8 cellular contexts compared by ENCODE assay signal in the genomic region with DNA sequence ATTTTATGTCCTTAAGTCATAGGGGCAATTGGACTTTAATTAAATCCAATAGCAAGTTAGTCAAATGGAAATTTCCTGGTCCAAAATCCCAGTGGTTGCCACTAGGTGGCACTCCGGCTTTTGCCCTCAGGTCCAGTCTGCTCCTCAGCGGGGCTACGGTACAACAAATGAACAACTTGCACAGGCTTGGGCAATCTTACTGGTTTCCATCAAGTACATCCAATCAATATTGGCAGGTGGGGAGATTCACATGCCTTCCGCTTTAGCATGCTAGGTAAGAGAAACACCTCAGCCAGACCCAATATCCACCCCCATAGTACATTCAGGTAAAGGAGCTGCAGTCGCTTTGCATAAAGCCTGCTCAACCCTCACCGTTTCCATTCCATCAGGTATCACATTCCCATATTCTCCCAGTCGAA. TPM values are rescaled to one million over a fixed set of nuclear protein-coding genes. Genes with fewer than 3 reads are reported as not detected.
A peak's percentile ranks its signal among the peaks of the same experiment; 100 is the strongest.
DNase-seq lines count a peak whose midpoint lies in the region; ATAC-seq, FAIRE-seq and TF ChIP-seq lines count a peak whose summit lies in the region.

No MANE protein-coding gene starts in this region.

- H3K9ac ChIP-seq in fibroblast of lung (ENCODE audit: insufficient read depth, low read length), result no peak overlapping the region
- H3K9ac ChIP-seq in neural progenitor cell, result no peak overlapping the region

- no TSS peak for BruUV-seq in Panc1 (replicated peaks; lab: Mats Ljungman, UMichigan)

- peaks cover 6% of the 10 kb centered on the region for H3K36me3 Mint-ChIP-seq in activated T-cell treated with anti-CD3 and anti-CD28 coated beads, Interleukin-2, amount 50 U/mL, for 4 hours (ENCODE audit: insufficient read depth)
- H3K36me3 Mint-ChIP-seq in neural progenitor cell, result peaks cover 3% of the 10 kb centered on the region

- intact Hi-C loops in Panc1 (cut with micrococcal nuclease; ENCODE audit: unreplicated experiment), result loop anchor here (10.0 kb wide), 1 partner anchor 137 kb away; no protein-coding TSS in a partner anchor

- H2AFZ ChIP-seq in fibroblast of lung (ENCODE audit: low read length) (no peak overlapping the region), neural progenitor cell (replicated peaks) (no peak overlapping the region)

- H3K9me3 Mint-ChIP-seq in activated T-cell treated with anti-CD3 and anti-CD28 coated beads, Interleukin-2, amount 50 U/mL, for 4 hours, result no peaks in the 10 kb centered on the region
- peaks cover 7% of the 10 kb centered on the region for H3K9me3 Mint-ChIP-seq in neural progenitor cell

- DNase-seq in D721Med (ENCODE audit: insufficient read length, low spot score), result peak; percentile 77
- DNase-seq in HUDEP-2 (lab: John Stamatoyannopoulos, UW; ENCODE audit: unreplicated experiment in 76 of 76), result peak in 66 of 76 experiments; percentile 16 to 78 (median 52)
- peak; percentile 65 for DNase-seq in Panc1 (ENCODE audit: low read depth, low spot score)
- peak; percentile 73 for DNase-seq in activated T-cell treated with anti-CD3 and anti-CD28 coated beads, Interleukin-2, amount 50 U/mL, for 4 hours
- DNase-seq in fibroblast of lung (ENCODE audit: low read depth in 2 of 2), result peak; percentile 68 to 85
- peak; percentile 78 for DNase-seq in neural progenitor cell (ENCODE audit: low spot score)
- DNase-seq in superior temporal gyrus (ENCODE audit: extremely low spot score), result peak; percentile 90

- in situ Hi-C loops in Panc1 (cut with HindIII; ENCODE audit: low pct_unique_long_range_greater_than_20kb, low sequenced_read_pairs), result no loop called here

- H3K4me3 ChIP-seq in Panc1 (ENCODE audit: low read depth in 2 of 2, low read length in 2 of 2) (no peak overlapping the region), fibroblast of lung (replicated peaks in 1 of 4; ENCODE audit: control extremely low read depth in 1 of 4, insufficient read depth in 1 of 4, low read depth in 3 of 4, low read length in 4 of 4) (no peak overlapping the region), neural progenitor cell (no peak overlapping the region)

- peak overlapping the region; percentile 9 for H3K27ac Mint-ChIP-seq in neural progenitor cell

- no peaks in the 10 kb centered on the region for H3K36me3 ChIP-seq in Panc1 (ENCODE audit: control insufficient read depth, insufficient read depth, low read length)
- no peaks in the 10 kb centered on the region for H3K36me3 ChIP-seq in fibroblast of lung (ENCODE audit: control insufficient read depth, insufficient read depth, low read length)
- H3K36me3 ChIP-seq in neural progenitor cell, result no peaks in the 10 kb centered on the region

- H3K4me2 ChIP-seq in fibroblast of lung (ENCODE audit: extremely low read depth, insufficient read depth, low read length) (no peak overlapping the region), neural progenitor cell (no peak overlapping the region)

- H3K4me1 ChIP-seq in Panc1 (ENCODE audit: control insufficient read depth, insufficient read depth, low read length), result no peaks in the 10 kb centered on the region; the same call in 1 of the 2 replicates
- peaks cover 1% of the 10 kb centered on the region for H3K4me1 ChIP-seq in fibroblast of lung (ENCODE audit: control insufficient read depth, extremely low read depth, insufficient read depth, low read length)
- H3K4me1 ChIP-seq in neural progenitor cell, result no peaks in the 10 kb centered on the region

- peak; percentile 51 for FAIRE-seq in D721Med (lab: Jason Lieb, UNC)

- H3K79me2 ChIP-seq in fibroblast of lung (ENCODE audit: control insufficient read depth, insufficient read depth, low read length), result no peaks in the 10 kb centered on the region
- no peaks in the 10 kb centered on the region for H3K79me2 ChIP-seq in neural progenitor cell (ENCODE audit: low read depth)

- no peak overlapping the region for H3K27ac ChIP-seq in Panc1 (ENCODE audit: low read length)
- no peak overlapping the region for H3K27ac ChIP-seq in fibroblast of lung (ENCODE audit: insufficient read depth, low read length)
- H3K27ac ChIP-seq in neural progenitor cell, result no peak overlapping the region

- TF ChIP-seq CTCF in D721Med (IDR thresholded peaks at IDR 0.05; ENCODE audit: insufficient read depth, missing control alignments), result peak; percentile 84
- TF ChIP-seq CTCF in Panc1 (IDR thresholded peaks at IDR 0.05), result peak; percentile 97
- peak; percentile 90 to 94 for TF ChIP-seq CTCF in fibroblast of lung (conservative IDR thresholded peaks at IDR 0.05 in 1 of 2, IDR thresholded peaks at IDR 0.05 in 1 of 2; ENCODE audit: low read depth in 1 of 2, low read length in 2 of 2)
- TF ChIP-seq CTCF in neural progenitor cell (IDR thresholded peaks at IDR 0.05), result peak; percentile 95

- H3K4me3 Mint-ChIP-seq in activated T-cell treated with anti-CD3 and anti-CD28 coated beads, Interleukin-2, amount 50 U/mL, for 4 hours, result no peak overlapping the region
- H3K4me3 Mint-ChIP-seq in neural progenitor cell, result no peak overlapping the region

- H3K27me3 ChIP-seq in Panc1 (ENCODE audit: control insufficient read depth, insufficient read depth, low read length) (no peaks in the 10 kb centered on the region), fibroblast of lung (ENCODE audit: control insufficient read depth, insufficient read depth, low read length) (no peaks in the 10 kb centered on the region), neural progenitor cell (no peaks in the 10 kb centered on the region)

- CTCF ChIA-PET in Panc1 (lab: Charles Lee), result interaction anchor here (0.6 to 1.7 kb wide), 6 partner anchors 8 to 810 kb away, joined by 3 to 8 read pairs (median 4); no protein-coding TSS in a partner anchor

- ATAC-seq in Panc1 (peak; percentile 81), GM21825 (IDR thresholded peaks at IDR 0.05; ENCODE audit: unreplicated experiment) (no peak)
- peak; percentile 74 to 78 for ATAC-seq in activated T-cell treated with anti-CD3 and anti-CD28 coated beads, Interleukin-2, amount 50 U/mL, for 4 hours

- no peaks in the 10 kb centered on the region for H3K27me3 Mint-ChIP-seq in activated T-cell treated with anti-CD3 and anti-CD28 coated beads, Interleukin-2, amount 50 U/mL, for 4 hours (ENCODE audit: low read depth)
- peaks cover 7% of the 10 kb centered on the region for H3K27me3 Mint-ChIP-seq in neural progenitor cell (ENCODE audit: insufficient read depth, low read depth)

- peaks cover 18% of the 10 kb centered on the region for H3K4me1 Mint-ChIP-seq in activated T-cell treated with anti-CD3 and anti-CD28 coated beads, Interleukin-2, amount 50 U/mL, for 4 hours (ENCODE audit: low read depth)
- H3K4me1 Mint-ChIP-seq in neural progenitor cell, result peaks cover 15% of the 10 kb centered on the region

- peaks cover 8% of the 10 kb centered on the region for H3F3A ChIP-seq in neural progenitor cell (ENCODE audit: low read depth)

- H4K20me1 ChIP-seq in fibroblast of lung (ENCODE audit: control insufficient read depth, extremely low read depth, insufficient read depth, low read length) (no peaks in the 10 kb centered on the region), neural progenitor cell (ENCODE audit: low read depth) (no peaks in the 10 kb centered on the region)

- POLR2A ChIA-PET in Panc1 (lab: Charles Lee), result interaction anchor here (0.8 kb wide), 1 partner anchor 10 kb away, joined by 3 read pairs; no protein-coding TSS in a partner anchor

- H3K9me3 ChIP-seq in Panc1 (ENCODE audit: control insufficient read depth, insufficient read depth, low read depth, low read length), result no peaks in the 10 kb centered on the region
- H3K9me3 ChIP-seq in fibroblast of lung (ENCODE audit: control insufficient read depth, insufficient read depth, low read depth, low read length), result no peaks in the 10 kb centered on the region
- no peaks in the 10 kb centered on the region for H3K9me3 ChIP-seq in neural progenitor cell (ENCODE audit: low read depth)

RNA-seq across cellular contexts. Expression of a gene that starts 6.3 kb away (rescaled TPM):
- total RNA-seq in Panc1 (2021; ENCODE audit: unreplicated experiment) (12.0 TPM), fibroblast of lung (1.0 and 6.6 TPM in 2 replicates), neural progenitor cell (ENCODE audit: low replicate concordance) (31.1 and 65.4 TPM in 2 replicates)
- polyA plus RNA-seq in Panc1 (2012; ENCODE audit: insufficient read length), result 8.1 TPM
- 1 to 10 TPM; 3.7 to 5.1 (median 4.3) TPM for total RNA-seq in activated T-cell treated with anti-CD3 and anti-CD28 coated beads, Interleukin-2, amount 50 U/mL, for 4 hours
- polyA plus RNA-seq in fibroblast of lung, result 1.8 and 3.4 TPM in 2 replicates
- polyA plus RNA-seq in fibroblast of lung (2012), result 3.6 and 9.8 TPM in 2 replicates
- polyA minus RNA-seq in fibroblast of lung (ENCODE audit: low replicate concordance), result 1.2 and 1.5 TPM in 2 replicates

RNA-seq across cellular contexts. Expression of a gene that starts 14.4 kb away (rescaled TPM):
- total RNA-seq in Panc1 (2021; ENCODE audit: unreplicated experiment) (275 TPM), fibroblast of lung (56.8 and 64.2 TPM in 2 replicates), neural progenitor cell (ENCODE audit: low replicate concordance) (133 and 206 TPM in 2 replicates)
- polyA plus RNA-seq in Panc1 (2012; ENCODE audit: insufficient read length), result 354 TPM
- total RNA-seq in activated T-cell treated with anti-CD3 and anti-CD28 coated beads, Interleukin-2, amount 50 U/mL, for 4 hours, result 100 to 1,000 TPM; 293 to 372 (median 302) TPM
- polyA plus RNA-seq in fibroblast of lung, result 145 and 226 TPM in 2 replicates
- polyA plus RNA-seq in fibroblast of lung (2012), result 134 and 217 TPM in 2 replicates
- polyA minus RNA-seq in fibroblast of lung (ENCODE audit: low replicate concordance), result 137 and 147 TPM in 2 replicates

RNA-seq across cellular contexts. Expression of a gene that starts 14.4 kb away (rescaled TPM):
- 37.2 TPM for total RNA-seq in Panc1 (2021; ENCODE audit: unreplicated experiment)
- polyA plus RNA-seq in Panc1 (2012; ENCODE audit: insufficient read length), result 76.4 TPM
- total RNA-seq in activated T-cell treated with anti-CD3 and anti-CD28 coated beads, Interleukin-2, amount 50 U/mL, for 4 hours, result 10 to 100 TPM; 26.3 to 29.8 (median 27.5) TPM
- total RNA-seq in fibroblast of lung, result 22.1 and 25.9 TPM in 2 replicates
- polyA plus RNA-seq in fibroblast of lung, result 27.9 and 34.2 TPM in 2 replicates
- polyA plus RNA-seq in fibroblast of lung (2012), result 30.7 and 30.9 TPM in 2 replicates
- polyA minus RNA-seq in fibroblast of lung (ENCODE audit: low replicate concordance), result 4.0 and 13.4 TPM in 2 replicates
- total RNA-seq in neural progenitor cell (ENCODE audit: low replicate concordance), result 4.3 and 15.1 TPM in 2 replicates

RNA-seq across cellular contexts. Expression of a gene that starts 33.5 kb away (rescaled TPM):
- 140 TPM for total RNA-seq in Panc1 (2021; ENCODE audit: unreplicated experiment)
- polyA plus RNA-seq in Panc1 (2012; ENCODE audit: insufficient read length), result 275 TPM
- total RNA-seq in activated T-cell treated with anti-CD3 and anti-CD28 coated beads, Interleukin-2, amount 50 U/mL, for 4 hours, result 100 to 1,000 TPM; 120 to 129 (median 127) TPM
- 294 and 396 TPM in 2 replicates for total RNA-seq in fibroblast of lung
- polyA plus RNA-seq in fibroblast of lung, result 145 and 221 TPM in 2 replicates
- polyA plus RNA-seq in fibroblast of lung (2012), result 183 and 234 TPM in 2 replicates
- polyA minus RNA-seq in fibroblast of lung (ENCODE audit: low replicate concordance), result 331 and 337 TPM in 2 replicates
- total RNA-seq in neural progenitor cell (ENCODE audit: low replicate concordance), result 96.5 and 116 TPM in 2 replicates

RNA-seq across cellular contexts. Expression of a gene that starts 39.8 kb away (rescaled TPM):
- total RNA-seq in Panc1 (2021; ENCODE audit: unreplicated experiment) (13.5 TPM), fibroblast of lung (2.6 and 4.1 TPM in 2 replicates), neural progenitor cell (ENCODE audit: low replicate concordance) (3.2 and 19.0 TPM in 2 replicates)
- 19.1 TPM for polyA plus RNA-seq in Panc1 (2012; ENCODE audit: insufficient read length)
- total RNA-seq in activated T-cell treated with anti-CD3 and anti-CD28 coated beads, Interleukin-2, amount 50 U/mL, for 4 hours, result 10 to 100 TPM; 43.7 to 62.3 (median 46.2) TPM
- 2.5 and 3.1 TPM in 2 replicates for polyA plus RNA-seq in fibroblast of lung
- polyA plus RNA-seq in fibroblast of lung (2012), result 3.1 and 4.2 TPM in 2 replicates
- polyA minus RNA-seq in fibroblast of lung (ENCODE audit: low replicate concordance), result 1.8 and 4.3 TPM in 2 replicates
